Comparison of ENCODE assay signal across 8 cellular contexts in the genomic region with DNA sequence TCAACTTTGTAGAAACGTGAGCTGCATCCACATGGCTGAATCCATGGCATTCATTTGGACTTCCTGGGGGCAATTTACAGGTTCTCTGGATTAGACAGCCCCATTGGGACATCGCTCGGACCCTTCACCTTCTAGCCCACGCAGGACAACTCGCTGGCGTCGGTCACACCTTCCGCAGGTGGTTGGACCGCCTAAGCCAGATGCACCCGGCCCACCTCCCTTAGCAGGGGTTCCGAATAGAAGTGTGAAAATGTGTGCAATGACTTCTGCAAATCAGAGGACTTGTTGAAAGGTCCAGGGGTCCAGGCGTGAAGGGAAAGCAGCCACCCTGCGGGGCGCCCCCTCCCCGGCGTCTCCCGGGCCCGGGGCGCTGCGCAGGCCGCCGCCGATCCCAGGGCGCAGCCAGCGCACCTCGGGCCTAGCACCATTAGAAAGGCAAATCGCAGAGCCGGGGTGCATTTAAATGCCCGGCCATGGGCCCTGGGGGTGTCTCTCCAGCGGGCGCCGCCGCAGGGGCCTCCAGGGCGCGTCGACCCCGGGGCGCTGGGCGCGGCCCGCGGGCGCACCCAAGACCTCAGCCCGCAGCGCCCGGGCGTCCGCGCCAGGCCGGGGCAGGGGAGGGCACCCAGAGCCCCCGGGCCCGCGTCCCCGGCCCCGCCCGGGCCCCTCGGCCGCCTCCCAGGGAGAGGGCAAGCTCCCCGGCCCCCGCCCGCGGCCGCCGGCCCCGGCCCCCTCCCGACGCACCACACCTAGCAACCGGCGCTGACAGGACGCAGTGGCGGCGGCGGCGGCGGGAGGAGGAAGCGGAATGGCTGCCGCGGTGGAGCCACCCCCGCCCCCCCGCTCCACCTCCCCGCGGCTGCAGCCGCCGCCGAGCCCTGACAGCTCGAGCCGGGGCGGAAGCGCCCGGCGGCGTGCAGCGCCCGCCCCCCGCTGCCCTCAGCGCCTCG. TPM values are rescaled to one million over a fixed set of nuclear protein-coding genes. Genes with fewer than 3 reads are reported as not detected.
DNase-seq lines count a peak whose midpoint lies in the region; ATAC-seq and TF ChIP-seq lines count a peak whose summit lies in the region.

No MANE protein-coding gene starts in this region.

- intact Hi-C loops in CD4-positive, alpha-beta T cell (cut with DNase I, micrococcal nuclease) = loop anchor here in 1 of 2 experiments (5.0 to 10.0 kb wide), 3 partner anchors 445 to 985 kb away; a partner anchor contains a TSS
- intact Hi-C loops in activated naive CD4-positive, alpha-beta T cell treated with anti-CD3 and anti-CD28 coated beads for 36 hours (cut with micrococcal nuclease) = loop anchor here (1.0 kb wide), 3 partner anchors 27 to 439 kb away; a partner anchor contains a TSS
- intact Hi-C loops in Right ventricle myocardium inferior (cut with DNase I) = loop anchor here (2.0 to 5.0 kb wide), 2 partner anchors 75 to 93 kb away; no protein-coding TSS in a partner anchor

- peak overlapping the region; percentile 53 for H3K4me3 ChIP-seq in SJCRH30
- peak overlapping the region; percentile 50 to 97 (median 66) for H3K4me3 ChIP-seq in tibial nerve

- peak overlapping the region; percentile 83 for H3K4me3 Mint-ChIP-seq in CD4-positive, alpha-beta T cell
- peak overlapping the region; percentile 60 for H3K4me3 Mint-ChIP-seq in activated naive CD4-positive, alpha-beta T cell treated with anti-CD3 and anti-CD28 coated beads for 36 hours
- H3K4me3 Mint-ChIP-seq in osteocyte (ENCODE audit: unreplicated experiment) = peak overlapping the region; percentile 73

- TF ChIP-seq POLR2A in tibial nerve (IDR thresholded peaks at IDR 0.05) = no peak

- peaks cover 18% of the 10 kb centered on the region for H3K4me1 ChIP-seq in SJCRH30
- H3K4me1 ChIP-seq in tibial nerve = peaks cover 0 to 55% (median 3%) of the 10 kb centered on the region in 4 donors

- peak; percentile 65 for ATAC-seq in CD4-positive, alpha-beta T cell (ENCODE audit: poor library complexity)
- ATAC-seq in GM19455 (IDR thresholded peaks at IDR 0.05; ENCODE audit: unreplicated experiment) = peak; percentile 84
- peak; percentile 67 for ATAC-seq in Right ventricle myocardium inferior

- H3K27ac Mint-ChIP-seq in CD4-positive, alpha-beta T cell = peak overlapping the region; percentile 81
- H3K27ac Mint-ChIP-seq in activated naive CD4-positive, alpha-beta T cell treated with anti-CD3 and anti-CD28 coated beads for 36 hours = no peak overlapping the region
- peak overlapping the region; percentile 46 for H3K27ac Mint-ChIP-seq in osteocyte (ENCODE audit: unreplicated experiment)

- H3K27me3 Mint-ChIP-seq in CD4-positive, alpha-beta T cell = no peaks in the 10 kb centered on the region
- peaks cover 6% of the 10 kb centered on the region for H3K27me3 Mint-ChIP-seq in activated naive CD4-positive, alpha-beta T cell treated with anti-CD3 and anti-CD28 coated beads for 36 hours (ENCODE audit: low read depth)
- no peaks in the 10 kb centered on the region for H3K27me3 Mint-ChIP-seq in osteocyte (ENCODE audit: unreplicated experiment)

- peak; percentile 52 to 79 (median 68) for DNase-seq in CD4-positive, alpha-beta T cell
- DNase-seq in HPDE6-E6E7 (ENCODE audit: extremely low spot score) = peak; percentile 67
- DNase-seq in SJCRH30 = peak; percentile 53 to 66
- peak; percentile 70 for DNase-seq in activated naive CD4-positive, alpha-beta T cell treated with anti-CD3 and anti-CD28 coated beads for 36 hours
- peak; percentile 93 for DNase-seq in Right ventricle myocardium inferior (ENCODE audit: missing footprints)
- no peak for DNase-seq in osteocyte (ENCODE audit: extremely low spot score, unreplicated experiment)
- peak; percentile 48 to 50 for DNase-seq in tibial nerve (ENCODE audit: low spot score in 2 of 2)

- WGBS in tibial nerve, 2 donors = 6 to 11% methylated on average over 19 to 47 of the region's 97 CpGs

- CTCF ChIA-PET in CD4-positive, alpha-beta T cell (lab: Charles Lee) = no interaction called here
- CTCF ChIA-PET in activated naive CD4-positive, alpha-beta T cell treated with anti-CD3 and anti-CD28 coated beads for 36 hours (lab: Charles Lee) = no interaction called here

- no peak overlapping the region for H3K27ac ChIP-seq in CD4-positive, alpha-beta T cell (ENCODE audit: low read depth, low read length)
- no peak overlapping the region for H3K27ac ChIP-seq in SJCRH30
- peak overlapping the region; percentile 6 to 89 (median 64) for H3K27ac ChIP-seq in tibial nerve

- peaks cover 23% of the 10 kb centered on the region for H3K4me1 Mint-ChIP-seq in CD4-positive, alpha-beta T cell (ENCODE audit: low read depth)
- peaks cover 22% of the 10 kb centered on the region for H3K4me1 Mint-ChIP-seq in activated naive CD4-positive, alpha-beta T cell treated with anti-CD3 and anti-CD28 coated beads for 36 hours (ENCODE audit: low read depth)
- peaks cover 23% of the 10 kb centered on the region for H3K4me1 Mint-ChIP-seq in osteocyte (ENCODE audit: unreplicated experiment)

- H3K36me3 Mint-ChIP-seq in CD4-positive, alpha-beta T cell (ENCODE audit: low read depth) = peaks cover 5% of the 10 kb centered on the region
- H3K36me3 Mint-ChIP-seq in activated naive CD4-positive, alpha-beta T cell treated with anti-CD3 and anti-CD28 coated beads for 36 hours (ENCODE audit: low read depth) = no peaks in the 10 kb centered on the region
- H3K36me3 Mint-ChIP-seq in osteocyte (ENCODE audit: unreplicated experiment) = no peaks in the 10 kb centered on the region

- TF ChIP-seq EP300 in tibial nerve (IDR thresholded peaks at IDR 0.05) = no peak

- no peak for TF ChIP-seq CTCF in CD4-positive, alpha-beta T cell (IDR thresholded peaks at IDR 0.05)
- TF ChIP-seq CTCF in osteocyte (IDR thresholded peaks at IDR 0.05) = no peak
- TF ChIP-seq CTCF in tibial nerve (IDR thresholded peaks at IDR 0.05) = no peak

- POLR2A ChIA-PET in CD4-positive, alpha-beta T cell (lab: Charles Lee) = interaction anchor here (1.8 kb wide), 1 partner anchor 16 kb away, joined by 4 read pairs; no protein-coding TSS in a partner anchor

- no peaks in the 10 kb centered on the region for H3K9me3 Mint-ChIP-seq in CD4-positive, alpha-beta T cell
- H3K9me3 Mint-ChIP-seq in activated naive CD4-positive, alpha-beta T cell treated with anti-CD3 and anti-CD28 coated beads for 36 hours = no peaks in the 10 kb centered on the region
- no peaks in the 10 kb centered on the region for H3K9me3 Mint-ChIP-seq in osteocyte (ENCODE audit: unreplicated experiment)

- no peaks in the 10 kb centered on the region for H3K9me3 ChIP-seq in CD4-positive, alpha-beta T cell (ENCODE audit: control insufficient read depth, low read length)
- H3K9me3 ChIP-seq in SJCRH30 (replicated peaks) (no peaks in the 10 kb centered on the region), tibial nerve (no peaks in the 10 kb centered on the region)

- H3K36me3 ChIP-seq in SJCRH30 (no peaks in the 10 kb centered on the region), tibial nerve (no peaks in the 10 kb centered on the region)

- no peaks in the 10 kb centered on the region for H3K27me3 ChIP-seq in CD4-positive, alpha-beta T cell (ENCODE audit: control insufficient read depth, insufficient read depth, low read length)
- H3K27me3 ChIP-seq in SJCRH30 (no peaks in the 10 kb centered on the region), tibial nerve (no peaks in the 10 kb centered on the region)

RNA-seq across cellular contexts. Expression of a gene that starts 1.2 kb away (rescaled TPM):
- total RNA-seq in CD4-positive, alpha-beta T cell = 10 to 100 TPM in 1 of 2 experiments, 1 to 10 TPM in 1; 9.9 to 11.1 TPM
- total RNA-seq in SJCRH30 (2014; rRNA removed; shearing (Covaris generic)) = 10.3 and 10.5 TPM in 2 replicates
- total RNA-seq in activated naive CD4-positive, alpha-beta T cell treated with anti-CD3 and anti-CD28 coated beads for 36 hours = 1 to 10 TPM; 3.4 to 4.7 TPM
- total RNA-seq in Right ventricle myocardium inferior = 25.6 TPM
- total RNA-seq in osteocyte = 17.2 and 19.8 TPM in 2 replicates
- total RNA-seq in tibial nerve = 10 to 100 TPM in 3 of 4 donors, 1 to 10 TPM in 1; 6.9 to 17.5 (median 10.7) TPM

Comparison
In these comparisons a context has a peak if more than half of its experiments do, and no peak if none do; other contexts are left out.
1. H3K27ac ChIP-seq: peak in tibial nerve (4 of 4); none in CD4-positive, alpha-beta T cell (single experiment) and SJCRH30 (single experiment).
2. Peak in every context shown above with its lines, with median percentiles within 50 percentile points of each other: ATAC-seq and H3K4me3 Mint-ChIP-seq.